ENCODE assay signal across 25 cellular contexts in genomic region chr1:26578167-26578566, GRCh38. TPM values are rescaled to one million over a fixed set of nuclear protein-coding genes. Genes with fewer than 3 reads are reported as not detected.
DNase-seq lines count a peak whose midpoint lies in the region; ATAC-seq, FAIRE-seq and TF ChIP-seq lines count a peak whose summit lies in the region.
"Had no signal": no experiment of that assay in that cellular context is flagged by ENCODE, and none has a peak within 500 bp of the region (broad histone marks: within the 10 kb centered on the region; RNA-seq: fewer than 3 reads in every experiment).

No MANE protein-coding gene starts in this region.

- peaks cover 52% of the 10 kb centered on the region for H3K4me1 Mint-ChIP-seq in activated naive CD4-positive, alpha-beta T cell treated with anti-CD3 and anti-CD28 coated beads, Interleukin-2, amount 50 U/mL, for 24 hours
- H3K4me1 Mint-ChIP-seq in activated CD8-positive, alpha-beta T cell treated with anti-CD3 and anti-CD28 coated beads for 36 hours (ENCODE audit: low read depth): peaks cover 71% of the 10 kb centered on the region
- peaks cover 50 to 69% of the 10 kb centered on the region in 2 donors for H3K4me1 Mint-ChIP-seq in stimulated activated naive B cell treated with anti-CD40 and anti-IgM and Interleukin-4, amounts not matched to agents 10 μg/mL and 1 μg/mL and 100 μg/mL, for 72 hours

- no peak for FAIRE-seq in H1 (lab: Jason Lieb, UNC)
- FAIRE-seq: islet of Langerhans had no signal

- no peak overlapping the region for H3K9ac ChIP-seq in H1 (replicated peaks in 1 of 4; ENCODE audit: extremely low read depth in 1 of 4, low read depth in 3 of 4, low read length in 3 of 4)

- peak overlapping the region; percentile 26 for H3K4me3 Mint-ChIP-seq in activated naive CD4-positive, alpha-beta T cell treated with anti-CD3 and anti-CD28 coated beads, Interleukin-2, amount 50 U/mL, for 24 hours
- no peak overlapping the region for H3K4me3 Mint-ChIP-seq in activated CD8-positive, alpha-beta T cell treated with anti-CD3 and anti-CD28 coated beads for 36 hours
- H3K4me3 Mint-ChIP-seq in stimulated activated naive B cell treated with anti-CD40 and anti-IgM and Interleukin-4, amounts not matched to agents 10 μg/mL and 1 μg/mL and 100 μg/mL, for 72 hours: no peak overlapping the region
- H3K4me3 Mint-ChIP-seq: naive thymus-derived CD8-positive, alpha-beta T cell; T-cell had no signal

- no peak overlapping the region for H3K4ac ChIP-seq in H1 (replicated peaks; ENCODE audit: insufficient read length, low read depth, low read length)

- peak overlapping the region; percentile 47 for H3K27ac Mint-ChIP-seq in activated naive CD4-positive, alpha-beta T cell treated with anti-CD3 and anti-CD28 coated beads, Interleukin-2, amount 50 U/mL, for 24 hours
- peak overlapping the region in 1 of 2 donors; percentile 62 for H3K27ac Mint-ChIP-seq in activated naive CD4-positive, alpha-beta T cell treated with anti-CD3 and anti-CD28 coated beads, Interleukin-2, amount 50 U/mL, for 72 hours
- peak overlapping the region; percentile 74 for H3K27ac Mint-ChIP-seq in activated CD8-positive, alpha-beta T cell treated with anti-CD3 and anti-CD28 coated beads for 36 hours
- peak overlapping the region; percentile 60 for H3K27ac Mint-ChIP-seq in stimulated activated naive B cell treated with anti-CD40 and anti-IgM and Interleukin-4, amounts not matched to agents 10 μg/mL and 1 μg/mL and 100 μg/mL, for 72 hours

- H2BK12ac ChIP-seq in H1 (ENCODE audit: low read depth, low read length): no peak overlapping the region

- H2BK5ac ChIP-seq in H1 (ENCODE audit: low read depth, low read length): no peak overlapping the region

- no peak for TF ChIP-seq CTCF in activated CD8-positive, alpha-beta T cell treated with anti-CD3 and anti-CD28 coated beads for 36 hours (IDR thresholded peaks at IDR 0.05)
- no peak for TF ChIP-seq CTCF in H1 (IDR thresholded peaks at IDR 0.05; ENCODE audit: control extremely low read depth in 1 of 3, insufficient read depth in 1 of 3, low read depth in 1 of 3, low read length in 3 of 3)
- no peak for TF ChIP-seq CTCF in osteoblast (IDR thresholded peaks at IDR 0.05; ENCODE audit: extremely low read depth, low read depth, low read length)
- TF ChIP-seq CTCF in esophagus muscularis mucosa (IDR thresholded peaks at IDR 0.05): no peak

- H3K36me3 ChIP-seq in H1 (ENCODE audit: control insufficient read depth in 2 of 4, insufficient read depth in 4 of 4, low read length in 3 of 4): peaks cover 2 to 19% (median 13%) of the 10 kb centered on the region in 4 experiments; a peak in 6 of 8 replicates
- no peaks in the 10 kb centered on the region for H3K36me3 ChIP-seq in osteoblast (ENCODE audit: insufficient read depth, low read length)
- H3K36me3 ChIP-seq in esophagus muscularis mucosa: peaks cover 0 to 8% (median 4%) of the 10 kb centered on the region in 4 donors
- H3K36me3 ChIP-seq: ovary, SJCRH30 had no signal

- CTCF ChIA-PET in activated CD8-positive, alpha-beta T cell treated with anti-CD3 and anti-CD28 coated beads for 36 hours (lab: Charles Lee): interaction anchor here (0.9 to 1.4 kb wide), 2 partner anchors 24 to 40 kb away, joined by 3 read pairs; no protein-coding TSS in a partner anchor
- CTCF ChIA-PET in H1 (lab: Charles Lee; ENCODE audit: partially characterized antibody): no interaction called here

- H3K23ac ChIP-seq in H1 (ENCODE audit: insufficient read length): no peak overlapping the region

- H3K4me2 ChIP-seq in H1 (ENCODE audit: insufficient read depth in 1 of 2, low read depth in 2 of 2, low read length in 2 of 2): no peak overlapping the region
- H3K4me2 ChIP-seq in osteoblast (ENCODE audit: insufficient read depth, low read length): no peak overlapping the region

- H3K9me3 ChIP-seq in H1 (ENCODE audit: insufficient read depth in 2 of 2, low read depth in 1 of 2, low read length in 1 of 2) (no peaks in the 10 kb centered on the region), osteoblast (ENCODE audit: low read depth, low read length) (no peaks in the 10 kb centered on the region), esophagus muscularis mucosa (no peaks in the 10 kb centered on the region)
- H3K9me3 ChIP-seq: adrenal gland, body of pancreas, Caco-2, ovary, SJCRH30, transverse colon had no signal

- H2BK20ac ChIP-seq in H1 (ENCODE audit: low read length): no peak overlapping the region

- H3K4me3 ChIP-seq in H1 (ENCODE audit: extremely low read depth in 1 of 4, insufficient read depth in 2 of 4, low read depth in 3 of 4, low read length in 4 of 4) (no peak overlapping the region), osteoblast (ENCODE audit: insufficient read depth, low read length) (no peak overlapping the region), esophagus muscularis mucosa (no peak overlapping the region)
- H3K4me3 ChIP-seq: adrenal gland, body of pancreas, ovary, SJCRH30, skin epidermis, transverse colon had no signal

- H3K14ac ChIP-seq in H1 (ENCODE audit: insufficient read length): no peak overlapping the region

- H3K27ac ChIP-seq in H1 (ENCODE audit: low read depth, low read length) (no peak overlapping the region), osteoblast (ENCODE audit: low read depth, low read length) (no peak overlapping the region), esophagus muscularis mucosa (replicated peaks in 1 of 4) (no peak overlapping the region)
- H3K27ac ChIP-seq: adrenal gland, body of pancreas, ovary, SJCRH30, skin epidermis, transverse colon had no signal

- H2AFZ ChIP-seq in H1 (ENCODE audit: low read length) (no peak overlapping the region), osteoblast (ENCODE audit: low read length) (no peak overlapping the region)

- TF ChIP-seq EP300 in H1 (IDR thresholded peaks at IDR 0.05; ENCODE audit: borderline replicate concordance in 1 of 2, low read depth in 2 of 2, low read length in 2 of 2): no peak
- TF ChIP-seq EP300 in esophagus muscularis mucosa (IDR thresholded peaks at IDR 0.05): no peak

- 0 out of 2 replicates have a peak overlapping the region, but pooled peaks have one; percentile 15 for H4K8ac ChIP-seq in H1 (ENCODE audit: extremely low read depth, insufficient read depth, low read length)

- no peaks in the 10 kb centered on the region for H3K9me3 Mint-ChIP-seq in activated naive CD4-positive, alpha-beta T cell treated with anti-CD3 and anti-CD28 coated beads, Interleukin-2, amount 50 U/mL, for 24 hours
- H3K9me3 Mint-ChIP-seq in activated naive CD4-positive, alpha-beta T cell treated with anti-CD3 and anti-CD28 coated beads, Interleukin-2, amount 50 U/mL, for 72 hours: no peaks in the 10 kb centered on the region
- H3K9me3 Mint-ChIP-seq in activated CD8-positive, alpha-beta T cell treated with anti-CD3 and anti-CD28 coated beads for 36 hours: no peaks in the 10 kb centered on the region
- H3K9me3 Mint-ChIP-seq in stimulated activated naive B cell treated with anti-CD40 and anti-IgM and Interleukin-4, amounts not matched to agents 10 μg/mL and 1 μg/mL and 100 μg/mL, for 72 hours: no peaks in the 10 kb centered on the region
- H3K9me3 Mint-ChIP-seq: naive thymus-derived CD8-positive, alpha-beta T cell; T-cell had no signal

- no peaks in the 10 kb centered on the region for H3K4me1 ChIP-seq in H1 (replicated peaks in 1 of 4; ENCODE audit: control insufficient read depth in 3 of 4, insufficient read depth in 4 of 4, low read length in 3 of 4)
- H3K4me1 ChIP-seq in osteoblast (ENCODE audit: insufficient read depth, low read length): peaks cover 36% of the 10 kb centered on the region
- peaks cover 0 to 9% (median 4%) of the 10 kb centered on the region in 4 donors for H3K4me1 ChIP-seq in esophagus muscularis mucosa
- H3K4me1 ChIP-seq: body of pancreas, Caco-2, SJCRH30 had no signal

- H3K27me3 Mint-ChIP-seq in activated naive CD4-positive, alpha-beta T cell treated with anti-CD3 and anti-CD28 coated beads, Interleukin-2, amount 50 U/mL, for 24 hours: no peaks in the 10 kb centered on the region
- H3K27me3 Mint-ChIP-seq in activated CD8-positive, alpha-beta T cell treated with anti-CD3 and anti-CD28 coated beads for 36 hours: no peaks in the 10 kb centered on the region
- no peaks in the 10 kb centered on the region for H3K27me3 Mint-ChIP-seq in stimulated activated naive B cell treated with anti-CD40 and anti-IgM and Interleukin-4, amounts not matched to agents 10 μg/mL and 1 μg/mL and 100 μg/mL, for 72 hours
- H3K27me3 Mint-ChIP-seq: naive thymus-derived CD8-positive, alpha-beta T cell; T-cell had no signal

- H2BK15ac ChIP-seq in H1 (ENCODE audit: low read length): no peak overlapping the region

- TF ChIP-seq POLR2A in H1 (IDR thresholded peaks at IDR 0.05; ENCODE audit: control extremely low read depth in 1 of 2, low read depth in 2 of 2, low read length in 2 of 2): no peak
- no peak for TF ChIP-seq POLR2A in esophagus muscularis mucosa (IDR thresholded peaks at IDR 0.05; ENCODE audit: low read depth)

- ATAC-seq in activated naive CD4-positive, alpha-beta T cell treated with anti-CD3 and anti-CD28 coated beads, Interleukin-2, amount 50 U/mL, for 72 hours: no peak
- no peak for ATAC-seq in activated CD8-positive, alpha-beta T cell treated with anti-CD3 and anti-CD28 coated beads for 36 hours
- no peak for ATAC-seq in stimulated activated naive B cell treated with anti-CD40 and anti-IgM and Interleukin-4, amounts not matched to agents 10 μg/mL and 1 μg/mL and 100 μg/mL, for 72 hours (replicated peaks)
- ATAC-seq: body of pancreas; HCT116; naive thymus-derived CD8-positive, alpha-beta T cell had no signal

- H3K18ac ChIP-seq in H1 (ENCODE audit: extremely low read depth, low read length): no peak overlapping the region

- H4K20me1 ChIP-seq in H1 (replicated peaks in 1 of 2; ENCODE audit: control insufficient read depth in 1 of 2, insufficient read depth in 2 of 2, low read length in 2 of 2): peaks cover 0 to 4% of the 10 kb centered on the region in 2 experiments
- no peaks in the 10 kb centered on the region for H4K20me1 ChIP-seq in osteoblast (ENCODE audit: insufficient read depth, low read length)

- H2AK5ac ChIP-seq in H1 (ENCODE audit: low read depth, low read length): no peak overlapping the region

- no peak for DNase-seq in activated naive CD4-positive, alpha-beta T cell treated with anti-CD3 and anti-CD28 coated beads, Interleukin-2, amount 50 U/mL, for 72 hours (ENCODE audit: low spot score in 2 of 2)
- peak; percentile 37 for DNase-seq in activated CD8-positive, alpha-beta T cell treated with anti-CD3 and anti-CD28 coated beads for 36 hours
- DNase-seq in H1 (ENCODE audit: low read depth in 1 of 2, low spot score in 2 of 2): no peak
- no peak for DNase-seq in stimulated activated naive B cell treated with anti-CD40 and anti-IgM and Interleukin-4, amounts not matched to agents 10 μg/mL and 1 μg/mL and 100 μg/mL, for 72 hours
- no peak for DNase-seq in SKM-1 (lab: John Stamatoyannopoulos, UW; ENCODE audit: unreplicated experiment)
- no peak for DNase-seq in osteoblast (ENCODE audit: insufficient read length, low spot score, missing footprints)
- no peak for DNase-seq in esophagus muscularis mucosa (ENCODE audit: extremely low spot score)
- DNase-seq: activated CD4-positive, alpha-beta T cell treated with anti-CD3 and anti-CD28 coated beads for 1 hour; adrenal gland; body of pancreas; Caco-2; DND-41; midbrain; naive thymus-derived CD8-positive, alpha-beta T cell; NCI-H1417 treated with DMSO at 0.1 percent for 48 hours; NCI-H2081 treated with DMSO at 0.1 percent for 48 hours; NCI-H748 treated with DMSO at 0.1 percent for 48 hours; ovary; SJCRH30; T-cell; transverse colon had no signal

- intact Hi-C loops in activated CD8-positive, alpha-beta T cell treated with anti-CD3 and anti-CD28 coated beads for 36 hours (cut with micrococcal nuclease): no loop called here
- intact Hi-C loops in esophagus muscularis mucosa (cut with DNase I): no loop called here

- no peak overlapping the region for H4K5ac ChIP-seq in H1 (ENCODE audit: insufficient read length, low read depth, low read length)

- H3K27me3 ChIP-seq in H1 (replicated peaks in 1 of 4; ENCODE audit: control insufficient read depth in 3 of 4, extremely low read depth in 1 of 4, insufficient read depth in 3 of 4, low read length in 3 of 4) (no peaks in the 10 kb centered on the region), osteoblast (ENCODE audit: insufficient read depth, low read length) (no peaks in the 10 kb centered on the region), esophagus muscularis mucosa (no peaks in the 10 kb centered on the region)
- H3K27me3 ChIP-seq: adrenal gland, body of pancreas, ovary, SJCRH30, transverse colon had no signal

- H3K79me1 ChIP-seq in H1 (ENCODE audit: low read depth, low read length): no peaks in the 10 kb centered on the region

- no peaks in the 10 kb centered on the region for H3K79me2 ChIP-seq in H1 (ENCODE audit: control insufficient read depth in 1 of 2, insufficient read depth in 2 of 2, low read length in 2 of 2)
- no peaks in the 10 kb centered on the region for H3K79me2 ChIP-seq in osteoblast (ENCODE audit: insufficient read depth, low read length)

- POLR2A ChIA-PET in activated CD8-positive, alpha-beta T cell treated with anti-CD3 and anti-CD28 coated beads for 36 hours (lab: Charles Lee): interaction anchor here (1.2 kb wide), 2 partner anchors 39 to 118 kb away, joined by 3 read pairs; partner anchors contain the start of gene ARID1A
- POLR2A ChIA-PET in H1 (lab: Charles Lee; ENCODE audit: partially characterized antibody): interaction anchor here (0.7 to 1.1 kb wide), 2 partner anchors 10 to 16 kb away, joined by 3 to 5 read pairs; no protein-coding TSS in a partner anchor

- no peak overlapping the region for H2BK120ac ChIP-seq in H1 (replicated peaks; ENCODE audit: low read depth, low read length)

- TF ChIP-seq RAD21 in H1 (IDR thresholded peaks at IDR 0.05 in 1 of 2, conservative IDR thresholded peaks at IDR 0.05 in 1 of 2; ENCODE audit: low read depth in 2 of 2, low read length in 2 of 2): no peak

- WGBS in H1 (ENCODE audit: extremely low coverage in 1 of 2, insufficient coverage in 1 of 2, insufficient read length in 1 of 2, insufficient replicate concordance in 2 of 2, low coverage in 1 of 2, low lambda C conversion rate in 2 of 2, missing lambda C conversion rate in 1 of 2), 2 experiments: 80% methylated on average over 4 of the region's 4 CpGs; no CpG with 5 or more reads in 1 of the 2 experiments
- 86% methylated on average over 3 of the region's 4 CpGs for WGBS in esophagus muscularis mucosa

- no peak overlapping the region for H4K91ac ChIP-seq in H1 (replicated peaks; ENCODE audit: insufficient read length, low read length)

- no peaks in the 10 kb centered on the region for H3K23me2 ChIP-seq in H1 (ENCODE audit: low read depth, low read length)

- no peak overlapping the region for H3K56ac ChIP-seq in H1 (replicated peaks; ENCODE audit: insufficient read length, low read depth, low read length)

- peaks cover 11% of the 10 kb centered on the region for H3K36me3 Mint-ChIP-seq in activated naive CD4-positive, alpha-beta T cell treated with anti-CD3 and anti-CD28 coated beads, Interleukin-2, amount 50 U/mL, for 24 hours
- peaks cover 1 to 15% of the 10 kb centered on the region in 2 donors for H3K36me3 Mint-ChIP-seq in activated naive CD4-positive, alpha-beta T cell treated with anti-CD3 and anti-CD28 coated beads, Interleukin-2, amount 50 U/mL, for 72 hours
- peaks cover 24% of the 10 kb centered on the region for H3K36me3 Mint-ChIP-seq in activated CD8-positive, alpha-beta T cell treated with anti-CD3 and anti-CD28 coated beads for 36 hours (ENCODE audit: low read depth)
- peaks cover 25 to 38% of the 10 kb centered on the region in 2 donors for H3K36me3 Mint-ChIP-seq in stimulated activated naive B cell treated with anti-CD40 and anti-IgM and Interleukin-4, amounts not matched to agents 10 μg/mL and 1 μg/mL and 100 μg/mL, for 72 hours

RNA-seq across cellular contexts. Expression of gene RPS6KA1, which starts 48.6 kb away (rescaled TPM):
- total RNA-seq in activated naive CD4-positive, alpha-beta T cell treated with anti-CD3 and anti-CD28 coated beads, Interleukin-2, amount 50 U/mL, for 72 hours: 100 to 1,000 TPM; 154 to 197 TPM
- total RNA-seq in activated CD8-positive, alpha-beta T cell treated with anti-CD3 and anti-CD28 coated beads for 36 hours: 100 to 1,000 TPM; 139 TPM
- total RNA-seq in H1 (2021; fragmentation: NEBNext Ultra II Directional; extraction: Animal tissue kit (Norgen Biotek cat#: 25700)): 55.0 and 56.5 TPM in 2 replicates
- 44.3 and 48.8 TPM in 2 replicates for polyA plus RNA-seq in H1 (2011; rRNA removed)
- polyA plus RNA-seq in H1 (2011; cell fraction: cytosol; rRNA removed): 46.1 TPM
- polyA plus RNA-seq in H1 (2011; cell fraction: nucleus; rRNA removed): 65.0 TPM
- 40.0 to 54.8 TPM (median 50.7 TPM) in 4 replicates for polyA plus RNA-seq in H1 (2012, experiment 1 of 2)
- 54.0 TPM for polyA plus RNA-seq in H1 (2012, experiment 2 of 2)
- 33.6 TPM for polyA plus RNA-seq in H1 (2013, experiment 1 of 2)
- polyA plus RNA-seq in H1 (2013, experiment 2 of 2): 28.5 TPM
- polyA minus RNA-seq in H1 (2011; rRNA and poly(A)+ RNA removed): 63.2 and 67.1 TPM in 2 replicates
- 47.8 TPM for polyA minus RNA-seq in H1 (2011; cell fraction: cytosol; rRNA and poly(A)+ RNA removed)
- polyA minus RNA-seq in H1 (2011; cell fraction: nucleus; rRNA and poly(A)+ RNA removed): 43.5 TPM
- total RNA-seq in osteoblast (2.2 and 2.4 TPM in 2 replicates), esophagus muscularis mucosa (10 to 100 TPM in 1 of 4 donors, 1 to 10 TPM in 3; 7.0 to 16.7 (median 8.7) TPM)
